ENCODE assay signal across 26 cellular contexts in the genomic region with DNA sequence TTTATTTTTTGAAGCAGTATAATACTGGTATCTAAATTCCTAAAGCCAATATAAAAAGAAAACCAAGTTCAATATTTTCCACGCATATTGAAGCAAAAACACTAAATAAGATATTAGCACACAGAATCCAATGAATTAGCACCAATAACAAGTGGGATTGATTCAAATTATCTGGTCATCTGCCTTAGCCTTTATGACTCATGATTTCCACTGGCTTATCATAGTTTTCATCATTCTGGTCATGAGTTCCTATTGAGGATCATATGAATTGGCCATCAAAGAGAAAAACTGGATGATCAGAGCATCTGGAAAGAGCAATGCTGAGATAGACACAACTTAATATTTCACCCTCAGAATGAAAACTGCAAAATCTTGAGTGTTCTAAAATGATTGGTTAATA.
"Had no signal": no experiment of that assay in that cellular context is flagged by ENCODE, and none has a peak within 500 bp of the region (broad histone marks: within the 10 kb centered on the region; RNA-seq: fewer than 3 reads in every experiment).

No MANE protein-coding gene starts in this region.

- ATAC-seq: activated CD8-positive, alpha-beta memory T cell treated with anti-CD3 and anti-CD28 coated beads, Interleukin-2, amount 10 ng/mL, durations not matched to agents 7 days and 5 days; activated naive CD4-positive, alpha-beta T cell treated with anti-CD3 and anti-CD28 coated beads, Interleukin-2, amount 50 U/mL, for 72 hours; activated naive CD8-positive, alpha-beta T cell treated with anti-CD3 and anti-CD28 coated beads, Interleukin-2, amount 50 U/mL, for 24 hours; body of pancreas; T-helper 17 cell had no signal

- H3K9me3 Mint-ChIP-seq: activated naive CD8-positive, alpha-beta T cell treated with anti-CD3 and anti-CD28 coated beads, Interleukin-2, amount 50 U/mL, for 24 hours had no signal

- H3K27me3 ChIP-seq: ascending aorta, body of pancreas, Peyer's patch, SJSA1 had no signal

- H3K36me3 ChIP-seq: ascending aorta, Peyer's patch, SJSA1 had no signal

- H3K4me3 Mint-ChIP-seq: activated B cell treated with CpG ODN at 0.5 μM for 24 hours; activated CD4-positive, alpha-beta T cell treated with anti-CD3 and anti-CD28 coated beads, Interleukin-2, amount 10 ng/mL, durations not matched to agents 24 days and 14 days; activated CD8-positive, alpha-beta memory T cell treated with anti-CD3 and anti-CD28 coated beads, Interleukin-2, amount 10 ng/mL, durations not matched to agents 7 days and 5 days; activated naive CD8-positive, alpha-beta T cell treated with anti-CD3 and anti-CD28 coated beads, Interleukin-2, amount 50 U/mL, for 24 hours; activated T-cell treated with anti-CD3 and anti-CD28 coated beads, Interleukin-2, amount 50 U/mL, for 24 hours; T-helper 17 cell had no signal

- H3K4me1 ChIP-seq: ascending aorta, body of pancreas, Peyer's patch, SJSA1 had no signal

- H3K27me3 Mint-ChIP-seq: activated B cell treated with CpG ODN at 0.5 μM for 24 hours; activated CD4-positive, alpha-beta T cell treated with anti-CD3 and anti-CD28 coated beads, Interleukin-2, amount 10 ng/mL, durations not matched to agents 24 days and 14 days; activated CD8-positive, alpha-beta memory T cell treated with anti-CD3 and anti-CD28 coated beads, Interleukin-2, amount 10 ng/mL, durations not matched to agents 7 days and 5 days; activated T-cell treated with anti-CD3 and anti-CD28 coated beads, Interleukin-2, amount 50 U/mL, for 24 hours; T-helper 17 cell had no signal

- H3K27ac ChIP-seq: ascending aorta, body of pancreas, Peyer's patch, SJSA1 had no signal

- DNase-seq: activated B cell treated with CpG ODN at 0.5 μM for 24 hours; activated CD4-positive, alpha-beta T cell treated with anti-CD3 and anti-CD28 coated beads for 1 hour; activated CD4-positive, alpha-beta T cell treated with anti-CD3 and anti-CD28 coated beads, Interleukin-2, amount 10 ng/mL, durations not matched to agents 24 days and 14 days; activated CD4-positive, alpha-beta T cell treated with anti-CD3 and anti-CD28 coated beads, Interleukin-2, amount 50 U/mL, for 48 hours; activated CD8-positive, alpha-beta memory T cell treated with anti-CD3 and anti-CD28 coated beads, Interleukin-2, amount 10 ng/mL, durations not matched to agents 7 days and 5 days; activated effector memory CD4-positive, alpha-beta T cell treated with anti-CD3 and anti-CD28 coated beads, Interleukin-2, amount 50 U/mL, for 16 hours; activated naive CD4-positive, alpha-beta T cell treated with Interleukin-2 at 50 U/mL for 16 hours; activated naive CD8-positive, alpha-beta T cell treated with anti-CD3 and anti-CD28 coated beads, Interleukin-2, amount 50 U/mL, for 24 hours; activated T-cell treated with anti-CD3 and anti-CD28 coated beads, Interleukin-2, amount 50 U/mL, for 24 hours; amniotic stem cell; body of pancreas; central memory CD4-positive, alpha-beta T cell; KG1; MM.1S; NCI-H1105 treated with DMSO at 0.1 percent for 48 hours; NCI-H1436 treated with DMSO at 0.1 percent for 48 hours; NCI-H187; NCI-H2081; NCI-H510A treated with DMSO at 0.1 percent for 48 hours; Peyer's patch; SHP77; T-helper 17 cell; T-helper 9 cell had no signal

- H3K9me3 ChIP-seq: ascending aorta had no signal

- H3K27ac Mint-ChIP-seq: activated B cell treated with CpG ODN at 0.5 μM for 24 hours; activated CD4-positive, alpha-beta T cell treated with anti-CD3 and anti-CD28 coated beads, Interleukin-2, amount 10 ng/mL, durations not matched to agents 24 days and 14 days; activated CD8-positive, alpha-beta memory T cell treated with anti-CD3 and anti-CD28 coated beads, Interleukin-2, amount 10 ng/mL, durations not matched to agents 7 days and 5 days; activated naive CD4-positive, alpha-beta T cell treated with anti-CD3 and anti-CD28 coated beads, Interleukin-2, amount 50 U/mL, for 72 hours; activated naive CD8-positive, alpha-beta T cell treated with anti-CD3 and anti-CD28 coated beads, Interleukin-2, amount 50 U/mL, for 24 hours; activated T-cell treated with anti-CD3 and anti-CD28 coated beads, Interleukin-2, amount 50 U/mL, for 24 hours; T-helper 17 cell had no signal

- H3K4me1 Mint-ChIP-seq: activated B cell treated with CpG ODN at 0.5 μM for 24 hours; activated CD4-positive, alpha-beta T cell treated with anti-CD3 and anti-CD28 coated beads, Interleukin-2, amount 10 ng/mL, durations not matched to agents 24 days and 14 days; activated CD8-positive, alpha-beta memory T cell treated with anti-CD3 and anti-CD28 coated beads, Interleukin-2, amount 10 ng/mL, durations not matched to agents 7 days and 5 days; activated naive CD8-positive, alpha-beta T cell treated with anti-CD3 and anti-CD28 coated beads, Interleukin-2, amount 50 U/mL, for 24 hours; T-helper 17 cell had no signal

- H3K4me3 ChIP-seq: ascending aorta, body of pancreas, Peyer's patch, SJSA1 had no signal

- H3K36me3 Mint-ChIP-seq: activated CD8-positive, alpha-beta memory T cell treated with anti-CD3 and anti-CD28 coated beads, Interleukin-2, amount 10 ng/mL, durations not matched to agents 7 days and 5 days had no signal
